Comparison of ENCODE assay signal across 25 cellular contexts in the genomic region with DNA sequence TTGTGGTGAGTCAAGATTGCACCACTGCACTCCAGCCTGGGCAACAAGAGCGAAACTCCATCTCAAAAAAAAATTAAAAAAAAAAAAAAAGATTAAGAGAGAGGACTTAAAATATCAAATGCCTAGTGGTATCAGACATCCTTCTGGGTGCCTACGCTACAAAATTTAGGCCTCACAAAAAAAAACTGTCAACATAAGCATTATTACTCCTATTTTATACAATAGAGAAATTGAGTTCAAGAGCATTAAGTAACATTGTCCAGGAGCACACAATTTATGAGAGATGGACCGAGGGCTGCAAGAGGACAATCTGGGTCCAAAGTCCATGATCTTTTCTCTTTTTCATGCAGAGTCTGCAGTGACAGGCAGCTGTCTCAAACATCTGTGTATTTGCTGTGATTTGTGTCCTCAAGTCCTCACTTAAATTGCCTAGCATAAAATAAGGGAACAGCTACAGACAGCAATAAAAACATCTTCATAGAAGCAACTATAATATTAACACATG.
DNase-seq lines count a peak whose midpoint lies in the region; ATAC-seq, FAIRE-seq and TF ChIP-seq lines count a peak whose summit lies in the region.
"Had no signal": no experiment of that assay in that cellular context is flagged by ENCODE, and none has a peak within 500 bp of the region (broad histone marks: within the 10 kb centered on the region; RNA-seq: fewer than 3 reads in every experiment).

No MANE protein-coding gene starts in this region.

- H2AK9ac ChIP-seq in IMR-90 (replicated peaks; ENCODE audit: low read depth, low read length, poor library complexity), result no peak overlapping the region

- no peak for TF ChIP-seq EP300 in A549 (IDR thresholded peaks at IDR 0.05)
- TF ChIP-seq EP300 in esophagus muscularis mucosa (IDR thresholded peaks at IDR 0.05), result no peak
- no peak for TF ChIP-seq EP300 in HepG2 (IDR thresholded peaks at IDR 0.05; ENCODE audit: low read depth in 2 of 2, low read length in 2 of 2)
- no peak for TF ChIP-seq EP300 in HepG2 (CRISPR knock-in tag; IDR thresholded peaks at IDR 0.05; ENCODE audit: borderline replicate concordance)

- 84% methylated on average over 3 of the region's 3 CpGs for WGBS in A549 (ENCODE audit: missing lambda C conversion rate)
- WGBS in IMR-90 (ENCODE audit: extremely low coverage in 2 of 2, insufficient read length in 1 of 2), 2 experiments, result no CpG with 5 or more reads among the region's 3 CpGs
- WGBS in esophagus muscularis mucosa, result 78% methylated on average over 3 of the region's 3 CpGs
- 48% methylated on average over 3 of the region's 3 CpGs for WGBS in HepG2 (ENCODE audit: low lambda C conversion rate)
- 92 to 97% (median 95%) methylated on average over 3 of the region's 3 CpGs for WGBS in adrenal gland, 4 donors

- no peak overlapping the region for H2AFZ ChIP-seq in IMR-90 (replicated peaks; ENCODE audit: low read length, poor library complexity)
- no peak overlapping the region for H2AFZ ChIP-seq in HepG2 (ENCODE audit: low read length)

- H3K4me1 ChIP-seq in A549, result no peaks in the 10 kb centered on the region
- peaks cover 2% of the 10 kb centered on the region; the same call in 1 of the 2 replicates for H3K4me1 ChIP-seq in IMR-90 (ENCODE audit: control insufficient read depth, insufficient read depth, low read length)
- peaks cover 0 to 18% (median 13%) of the 10 kb centered on the region in 4 donors for H3K4me1 ChIP-seq in esophagus muscularis mucosa
- no peaks in the 10 kb centered on the region for H3K4me1 ChIP-seq in HepG2 (ENCODE audit: insufficient read depth, low read length)
- H3K4me1 ChIP-seq in adrenal gland (replicated peaks in 1 of 2), result peaks cover 0 to 7% of the 10 kb centered on the region in 2 donors
- H3K4me1 ChIP-seq: BLaER1 treated with 17β-estradiol and CSF1 and Interleukin-3, amounts not matched to agents 10 nM and 100 nM had no signal

- no TSS peak for BruUV-seq in IMR-90 (replicated peaks; lab: Mats Ljungman, UMichigan)
- no TSS peak for BruUV-seq in HepG2 (replicated peaks; lab: Mats Ljungman, UMichigan)

- H3K27me3 ChIP-seq in IMR-90 (ENCODE audit: control insufficient read depth, insufficient read depth, low read length) (no peaks in the 10 kb centered on the region), esophagus muscularis mucosa (no peaks in the 10 kb centered on the region), HepG2 (ENCODE audit: control insufficient read depth in 1 of 2, insufficient read depth in 2 of 2, low read length in 2 of 2) (no peaks in the 10 kb centered on the region), adrenal gland (no peaks in the 10 kb centered on the region)
- H3K27me3 ChIP-seq: BLaER1 treated with 17β-estradiol and CSF1 and Interleukin-3, amounts not matched to agents 10 nM and 100 nM had no signal

- no peak overlapping the region for H2BK120ac ChIP-seq in IMR-90 (ENCODE audit: low read depth, low read length)

- H4K5ac ChIP-seq in IMR-90 (ENCODE audit: low read depth, low read length), result no peak overlapping the region

- in situ Hi-C loops in IMR-90 (cut with MboI; ENCODE audit: low sequenced_read_pairs), result no loop called here
- in situ Hi-C loops in HepG2 (cut with HindIII; ENCODE audit: extremely low pct_ligation_motif_present, low pct_unique_long_range_greater_than_20kb), result no loop called here
- in situ Hi-C loops in GM13977 (cut with MboI; ENCODE audit: low pct_unique_long_range_greater_than_20kb, low sequenced_read_pairs, unreplicated experiment), result no loop called here

- 0 out of 2 replicates have a peak, but pooled peaks cover 3% of the 10 kb centered on the region for H3K9me1 ChIP-seq in IMR-90 (ENCODE audit: insufficient read depth, low read length)

- H3K4me2 ChIP-seq in A549 (no peak overlapping the region), IMR-90 (ENCODE audit: low read depth, low read length) (no peak overlapping the region), HepG2 (ENCODE audit: low read depth, low read length) (no peak overlapping the region)
- H3K4me2 ChIP-seq: BLaER1 treated with 17β-estradiol and CSF1 and Interleukin-3, amounts not matched to agents 10 nM and 100 nM had no signal

- no peak overlapping the region for H2BK5ac ChIP-seq in IMR-90 (ENCODE audit: low read depth, low read length, poor library complexity, severe bottlenecking)

- CTCF ChIA-PET in A549 (lab: Yijun Ruan, JAX) (no interaction called here), IMR-90 (lab: Yijun Ruan, JAX) (no interaction called here), HepG2 (lab: Yijun Ruan, JAX; ENCODE audit: low intra/inter-chr PET ratio, low total read pairs) (no interaction called here)

- H3K79me1 ChIP-seq in IMR-90 (ENCODE audit: low read depth in 1 of 2, low read length in 2 of 2), result no peaks in the 10 kb centered on the region

- no peak overlapping the region for H4K8ac ChIP-seq in IMR-90 (ENCODE audit: low read depth in 2 of 2, low read length in 2 of 2)

- FAIRE-seq in A549 (lab: Jason Lieb, UNC) (no peak), HepG2 (lab: Jason Lieb, UNC) (no peak)
- FAIRE-seq: A204.1, GM12878, GM12892, GM19239 had no signal

- H3K79me2 ChIP-seq in HepG2 (ENCODE audit: insufficient read depth, low read length), result no peaks in the 10 kb centered on the region

- no peak overlapping the region for H2AK5ac ChIP-seq in IMR-90 (ENCODE audit: low read depth, low read length)

- H4K91ac ChIP-seq in IMR-90 (ENCODE audit: insufficient read depth, low read depth, low read length), result no peak overlapping the region

- intact Hi-C loops in IMR-90 (cut with micrococcal nuclease) (no loop called here), esophagus muscularis mucosa (cut with DNase I) (no loop called here), HepG2 (cut with micrococcal nuclease; ENCODE audit: unreplicated experiment) (no loop called here), adrenal gland (cut with DNase I) (no loop called here)

- no peak overlapping the region for H3K23ac ChIP-seq in IMR-90 (ENCODE audit: low read depth, low read length)

- H3K36me3 ChIP-seq in IMR-90 (ENCODE audit: control insufficient read depth, insufficient read depth, low read length) (no peaks in the 10 kb centered on the region), esophagus muscularis mucosa (no peaks in the 10 kb centered on the region), HepG2 (replicated peaks in 1 of 2; ENCODE audit: control insufficient read depth in 1 of 2, insufficient read depth in 2 of 2, low read length in 2 of 2) (no peaks in the 10 kb centered on the region), adrenal gland (replicated peaks in 1 of 2) (no peaks in the 10 kb centered on the region)
- H3K36me3 ChIP-seq: BLaER1 treated with 17β-estradiol and CSF1 and Interleukin-3, amounts not matched to agents 10 nM and 100 nM had no signal

- dilution Hi-C loops in IMR-90 (cut with HindIII; ENCODE audit: low sequenced_read_pairs, unreplicated experiment), result no loop called here

- H2BK20ac ChIP-seq in IMR-90 (ENCODE audit: low read depth, low read length), result no peak overlapping the region

- no peaks in the 10 kb centered on the region for H4K20me1 ChIP-seq in IMR-90 (ENCODE audit: insufficient read depth, low read length)
- no peaks in the 10 kb centered on the region for H4K20me1 ChIP-seq in HepG2 (ENCODE audit: insufficient read depth, low read length)
- H4K20me1 ChIP-seq: BLaER1 treated with 17β-estradiol and CSF1 and Interleukin-3, amounts not matched to agents 10 nM and 100 nM had no signal

- TF ChIP-seq CTCF in A549 (IDR thresholded peaks at IDR 0.05), result no peak
- TF ChIP-seq CTCF in IMR-90 (conservative IDR thresholded peaks at IDR 0.05; ENCODE audit: low read depth, low read length), result no peak
- TF ChIP-seq CTCF in esophagus muscularis mucosa (IDR thresholded peaks at IDR 0.05), result no peak
- TF ChIP-seq CTCF in HepG2 (CRISPR knock-in tag; IDR thresholded peaks at IDR 0.05), result no peak
- TF ChIP-seq CTCF in adrenal gland (IDR thresholded peaks at IDR 0.05), result no peak
- TF ChIP-seq CTCF in GM13977 (IDR thresholded peaks at IDR 0.05; ENCODE audit: extremely low read depth, insufficient read depth, missing control alignments), result no peak

- H3K4ac ChIP-seq in IMR-90 (ENCODE audit: low read depth, low read length), result no peak overlapping the region

- H3K9me3 ChIP-seq in A549, result no peaks in the 10 kb centered on the region
- H3K9me3 ChIP-seq in IMR-90 (ENCODE audit: control insufficient read depth, insufficient read depth, low read length), result no peaks in the 10 kb centered on the region
- H3K9me3 ChIP-seq in esophagus muscularis mucosa, result no peaks in the 10 kb centered on the region
- H3K9me3 ChIP-seq in HepG2 (ENCODE audit: low read length), result no peaks in the 10 kb centered on the region
- no peaks in the 10 kb centered on the region for H3K9me3 ChIP-seq in adrenal gland (replicated peaks in 1 of 3)
- H3K9me3 ChIP-seq: BLaER1 treated with 17β-estradiol and CSF1 and Interleukin-3, amounts not matched to agents 10 nM and 100 nM had no signal

- POLR2A ChIA-PET in A549 (lab: Yijun Ruan, JAX) (no interaction called here), IMR-90 (lab: Charles Lee; ENCODE audit: unreplicated experiment) (no interaction called here), HepG2 (lab: Yijun Ruan, JAX) (no interaction called here)

- TF ChIP-seq POLR2A in A549 (IDR thresholded peaks at IDR 0.05; ENCODE audit: low read length) (no peak), IMR-90 (IDR thresholded peaks at IDR 0.05; ENCODE audit: low read depth, low read length) (no peak), esophagus muscularis mucosa (IDR thresholded peaks at IDR 0.05; ENCODE audit: low read depth) (no peak), HepG2 (IDR thresholded peaks at IDR 0.05; ENCODE audit: insufficient read depth in 1 of 2, low read depth in 2 of 2, low read length in 2 of 2) (no peak), adrenal gland (IDR thresholded peaks at IDR 0.05) (no peak)

- H3K18ac ChIP-seq in IMR-90 (ENCODE audit: low read depth, low read length), result no peak overlapping the region

- H3K27ac ChIP-seq in A549 (no peak overlapping the region), IMR-90 (ENCODE audit: insufficient read depth, low read length) (no peak overlapping the region), esophagus muscularis mucosa (replicated peaks in 1 of 4) (no peak overlapping the region), HepG2 (ENCODE audit: extremely low read length, insufficient read depth, low read length) (no peak overlapping the region), adrenal gland (no peak overlapping the region)
- H3K27ac ChIP-seq: BLaER1 treated with 17β-estradiol and CSF1 and Interleukin-3, amounts not matched to agents 10 nM and 100 nM; C4-2B had no signal

- no peak overlapping the region for H3K4me3 ChIP-seq in A549
- no peak overlapping the region for H3K4me3 ChIP-seq in IMR-90 (ENCODE audit: insufficient read depth, low read depth, low read length)
- no peak overlapping the region for H3K4me3 ChIP-seq in esophagus muscularis mucosa
- no peak overlapping the region for H3K4me3 ChIP-seq in HepG2 (replicated peaks in 1 of 3; ENCODE audit: insufficient read depth in 1 of 3, low read depth in 2 of 3, low read length in 3 of 3)
- no peak overlapping the region for H3K4me3 ChIP-seq in adrenal gland
- H3K4me3 ChIP-seq: BLaER1 treated with 17β-estradiol and CSF1 and Interleukin-3, amounts not matched to agents 10 nM and 100 nM; GM12878 had no signal

- ATAC-seq in A549 (no peak), IMR-90 (ENCODE audit: low read depth) (no peak), HepG2 (no peak)
- ATAC-seq: GM12878 had no signal

- H3K9ac ChIP-seq in IMR-90 (ENCODE audit: low read depth, low read length), result no peak overlapping the region
- H3K9ac ChIP-seq in HepG2 (ENCODE audit: insufficient read depth, low read depth, low read length), result no peak overlapping the region
- H3K9ac ChIP-seq: BLaER1 treated with 17β-estradiol and CSF1 and Interleukin-3, amounts not matched to agents 10 nM and 100 nM had no signal

- H3K14ac ChIP-seq in IMR-90 (replicated peaks; ENCODE audit: low read depth, low read length), result no peak overlapping the region

- no peak overlapping the region for H3K56ac ChIP-seq in IMR-90 (ENCODE audit: extremely low read depth, insufficient read depth, low read length)

- TF ChIP-seq RAD21 in A549 (conservative IDR thresholded peaks at IDR 0.05 in 1 of 2, IDR thresholded peaks at IDR 0.05 in 1 of 2) (no peak), IMR-90 (IDR thresholded peaks at IDR 0.05; ENCODE audit: low read length) (no peak), HepG2 (CRISPR knock-in tag; IDR thresholded peaks at IDR 0.05) (no peak)

- DNase-seq in A549 (ENCODE audit: low read depth in 1 of 2, low spot score in 1 of 2), result no peak
- no peak for DNase-seq in IMR-90
- DNase-seq in esophagus muscularis mucosa (ENCODE audit: extremely low spot score), result peak; percentile 26
- no peak for DNase-seq in HepG2 (ENCODE audit: low spot score)
- no peak for DNase-seq in GOT3 (lab: John Stamatoyannopoulos, UW)
- no peak for DNase-seq in NCI-H510A (lab: John Stamatoyannopoulos, UW)
- DNase-seq in adrenal gland, result no peak
- DNase-seq in GM13977 (ENCODE audit: low spot score), result no peak
- DNase-seq: 8988T; AML-193; CD4-positive, alpha-beta T cell; CD8-positive, alpha-beta memory T cell; COR-L47; DMS 273 treated with DMSO at 0.1 percent for 48 hours; DMS153; DMS79; DND-41; EL; GDM1 had no signal

- H2BK15ac ChIP-seq in IMR-90 (ENCODE audit: low read depth, low read length), result no peak overlapping the region
